In the genomic region with DNA sequence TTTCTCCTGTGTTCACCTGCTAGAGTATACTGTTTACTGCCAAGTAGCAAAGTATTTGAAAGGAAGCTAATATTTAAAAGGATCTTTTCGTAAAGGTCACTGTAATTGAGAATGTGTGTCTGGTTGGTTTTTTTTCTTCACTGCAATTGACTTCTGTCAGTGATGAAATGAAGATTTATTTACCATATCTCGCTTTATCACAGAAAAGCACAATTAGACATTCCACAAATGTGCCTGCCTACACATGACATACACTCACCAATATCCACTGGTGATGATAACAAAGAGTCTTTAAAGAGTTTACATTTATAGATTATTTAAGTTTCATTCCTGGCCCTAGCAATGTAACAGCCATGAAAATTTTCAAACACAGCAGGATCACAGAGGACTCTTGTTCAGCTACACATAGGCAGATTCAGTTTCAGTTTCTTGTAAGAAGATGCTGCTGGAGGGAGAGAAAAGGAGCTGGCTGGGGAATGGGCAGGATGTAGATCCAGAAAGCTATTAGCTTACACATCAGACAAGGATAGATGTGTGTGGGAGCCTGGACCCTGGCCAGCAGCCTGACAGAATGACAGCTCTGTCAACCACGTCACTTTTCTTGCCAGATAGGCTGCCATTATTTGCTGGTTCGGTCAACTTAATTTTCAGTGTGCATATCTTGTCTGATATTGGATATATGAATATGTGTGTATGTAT, we compare ENCODE assay signal across 12 cellular contexts.
DNase-seq lines count a peak whose midpoint lies in the region; ATAC-seq and TF ChIP-seq lines count a peak whose summit lies in the region.
"Had no signal": no experiment of that assay in that cellular context is flagged by ENCODE, and none has a peak within 500 bp of the region (broad histone marks: within the 10 kb centered on the region; RNA-seq: fewer than 3 reads in every experiment).

No MANE protein-coding gene starts in this region.

- DNase-seq in EH (ENCODE audit: low read depth): peak; percentile 28
- peak; percentile 12 for DNase-seq in NCI-H1694 (lab: John Stamatoyannopoulos, UW)
- peak; percentile 58 for DNase-seq in astrocyte of the spinal cord (ENCODE audit: low read depth, low spot score)
- peak; percentile 63 for DNase-seq in midbrain (lab: John Stamatoyannopoulos, UW)
- no peak for DNase-seq in natural killer cell
- no peak for DNase-seq in T-helper 2 cell
- DNase-seq: NCI-H748 treated with DMSO at 0.1 percent for 48 hours had no signal

- H3K27me3 Mint-ChIP-seq in natural killer cell (ENCODE audit: low read depth in 2 of 2): no peaks in the 10 kb centered on the region

- no peak overlapping the region for H3K4me3 ChIP-seq in astrocyte of the spinal cord (ENCODE audit: low read depth, low read length)
- H3K4me3 ChIP-seq: gastroesophageal sphincter, smooth muscle cell had no signal

- no peak overlapping the region for H3K4me3 Mint-ChIP-seq in natural killer cell
- H3K4me3 Mint-ChIP-seq: T-helper 2 cell treated with Interferon-gamma antibody and Interleukin-4, amounts not matched to agents 5 μg/mL and 100 μg/mL, for 36 hours had no signal

- H3K36me3 Mint-ChIP-seq in natural killer cell: peaks cover 7% of the 10 kb centered on the region

- H3K4me1 Mint-ChIP-seq in natural killer cell: peaks cover 19 to 24% of the 10 kb centered on the region in 2 donors

- intact Hi-C loops in natural killer cell (cut with micrococcal nuclease): no loop called here

- no peak for ATAC-seq in HG03039 (IDR thresholded peaks at IDR 0.05; ENCODE audit: unreplicated experiment)
- no peak for ATAC-seq in HG02840 (IDR thresholded peaks at IDR 0.05; ENCODE audit: low FRiP score, unreplicated experiment)
- no peak for ATAC-seq in natural killer cell
- ATAC-seq: gastroesophageal sphincter had no signal

- H3K27ac Mint-ChIP-seq in natural killer cell: no peak overlapping the region
- H3K27ac Mint-ChIP-seq: T-helper 2 cell treated with Interferon-gamma antibody and Interleukin-4, amounts not matched to agents 5 μg/mL and 100 μg/mL, for 36 hours had no signal

- H3K9me3 Mint-ChIP-seq in natural killer cell: no peaks in the 10 kb centered on the region
- H3K9me3 Mint-ChIP-seq: T-helper 2 cell treated with Interferon-gamma antibody and Interleukin-4, amounts not matched to agents 5 μg/mL and 100 μg/mL, for 36 hours had no signal

- in situ Hi-C loops in astrocyte of the spinal cord (cut with HindIII; ENCODE audit: low sequenced_read_pairs): no loop called here

- no peak for TF ChIP-seq CTCF in astrocyte of the spinal cord (IDR thresholded peaks at IDR 0.05; ENCODE audit: low read depth, low read length)
- no peak for TF ChIP-seq CTCF in natural killer cell (IDR thresholded peaks at IDR 0.05)

Comparison
In these comparisons a context has a peak if more than half of its experiments do, and no peak if none do; other contexts are left out.
1. DNase-seq: peak in EH (single experiment), NCI-H1694 (single experiment), astrocyte of the spinal cord (single experiment) and midbrain (single experiment); none in natural killer cell (single experiment) and T-helper 2 cell (0 of 5).